1 cellular context compared by ENCODE assay signal in genomic region chr22:20003304-20003703, GRCh38.
TF ChIP-seq lines count a peak whose summit lies in the region.

No MANE protein-coding gene starts in this region.

TF ChIP-seq in HepG2, 621 proteins besides CTCF, POLR2A, EP300 and RAD21:
- TF ChIP-seq ZNF263 (CRISPR knock-in tag; IDR thresholded peaks at IDR 0.05): no peak
- TF ChIP-seq HOMEZ (CRISPR knock-in tag; IDR thresholded peaks at IDR 0.05; ENCODE audit: low read depth): no peak
- TF ChIP-seq MEIS1 (CRISPR knock-in tag; IDR thresholded peaks at IDR 0.05; ENCODE audit: borderline replicate concordance): no peak
